ENCODE assay signal across 8 cellular contexts in the genomic region with DNA sequence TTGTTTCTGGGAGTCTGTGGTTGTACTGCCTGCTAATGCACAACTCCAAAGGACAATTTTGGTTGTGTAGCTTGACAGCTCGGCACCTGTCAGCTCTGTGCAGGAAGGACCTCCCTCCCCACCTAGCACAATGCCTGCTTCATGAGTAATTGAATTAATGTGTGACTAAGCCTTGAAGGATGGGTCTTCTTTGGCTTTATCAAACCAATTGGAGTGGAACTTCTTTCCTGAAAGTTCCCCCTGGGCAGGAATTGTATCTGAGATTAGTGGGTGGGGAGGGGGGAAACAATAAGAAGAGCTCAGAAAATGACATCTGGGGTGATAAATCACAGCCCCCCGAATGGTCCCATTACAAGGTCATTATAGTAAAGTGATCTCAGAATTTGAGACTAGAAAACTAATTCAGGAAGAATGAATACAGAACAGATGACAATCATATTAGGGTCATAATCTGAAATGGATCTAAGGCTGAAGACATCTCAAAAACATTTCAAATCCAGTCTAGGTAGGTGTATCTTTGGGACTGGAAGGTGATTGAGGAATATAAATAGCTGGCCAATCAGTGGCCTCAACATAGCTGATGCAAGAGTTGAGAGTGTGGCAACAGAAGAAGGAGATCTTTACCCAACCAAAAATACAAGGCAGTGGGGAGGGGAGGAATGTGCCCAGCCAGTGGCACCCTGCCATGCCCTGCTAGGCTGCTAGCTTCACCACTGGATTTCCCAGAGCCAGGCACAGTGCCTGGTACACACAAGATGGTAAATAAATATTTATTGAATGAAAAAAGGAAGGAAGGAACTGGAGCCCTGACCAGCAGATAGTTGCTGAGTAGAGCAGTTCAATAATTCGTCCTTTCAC. TPM values are rescaled to one million over a fixed set of nuclear protein-coding genes. Genes with fewer than 3 reads are reported as not detected.
DNase-seq lines count a peak whose midpoint lies in the region; ATAC-seq, FAIRE-seq and TF ChIP-seq lines count a peak whose summit lies in the region.

No MANE protein-coding gene starts in this region.

- peak in 1 of 3 donors; percentile 48 for DNase-seq in CD4-positive, CD25-positive, alpha-beta regulatory T cell
- DNase-seq in H4 (ENCODE audit: low spot score) = peak; percentile 87
- DNase-seq in PC-9 = peak; percentile 66 to 87
- DNase-seq in brain microvascular endothelial cell = no peak
- peak; percentile 83 for DNase-seq in kidney
- peak in 11 of 49 donors; percentile 4 to 65 (median 12) for DNase-seq in substantia nigra (lab: John Stamatoyannopoulos, UW)

- no peak for ATAC-seq in CD4-positive, CD25-positive, alpha-beta regulatory T cell (ENCODE audit: low read depth in 2 of 2)
- ATAC-seq in GM21360 (IDR thresholded peaks at IDR 0.05; ENCODE audit: unreplicated experiment) (no peak), HG03565 (IDR thresholded peaks at IDR 0.05; ENCODE audit: unreplicated experiment) (no peak)

- in situ Hi-C loops in brain microvascular endothelial cell (cut with HindIII; ENCODE audit: low pct_ligation_motif_present, low sequenced_read_pairs) = no loop called here

- peak overlapping the region; percentile 86 for H3K4me3 ChIP-seq in CD4-positive, CD25-positive, alpha-beta regulatory T cell (ENCODE audit: low read depth, low read length)
- H3K4me3 ChIP-seq in PC-9 (peak overlapping the region; percentile 49; the same call in 1 of the 2 replicates), brain microvascular endothelial cell (ENCODE audit: low read depth, low read length) (no peak overlapping the region), kidney (ENCODE audit: low read length in 2 of 2) (peak overlapping the region; percentile 40 to 63)

- no peaks in the 10 kb centered on the region for H3K36me3 ChIP-seq in CD4-positive, CD25-positive, alpha-beta regulatory T cell (ENCODE audit: control insufficient read depth, insufficient read depth, low read length)
- no peaks in the 10 kb centered on the region for H3K36me3 ChIP-seq in PC-9 (ENCODE audit: low read depth)
- no peaks in the 10 kb centered on the region for H3K36me3 ChIP-seq in brain microvascular endothelial cell (replicated peaks)
- no peaks in the 10 kb centered on the region for H3K36me3 ChIP-seq in kidney (ENCODE audit: control insufficient read depth in 1 of 2, insufficient read depth in 2 of 2, low read length in 2 of 2)

- H3K4me3 Mint-ChIP-seq in CD4-positive, CD25-positive, alpha-beta regulatory T cell = peak overlapping the region; percentile 87 to 96 (median 90)

- CTCF ChIA-PET in PC-9 (lab: Charles Lee) = interaction anchor here (0.5 to 1.7 kb wide), 12 partner anchors 10 to 268 kb away, joined by 3 to 13 read pairs (median 6); a partner anchor contains a TSS

- peaks cover 4% of the 10 kb centered on the region for H3K27me3 Mint-ChIP-seq in CD4-positive, CD25-positive, alpha-beta regulatory T cell

- no peaks in the 10 kb centered on the region for H4K20me1 ChIP-seq in PC-9 (ENCODE audit: insufficient read depth)

- peak overlapping the region; percentile 98 for H3K27ac ChIP-seq in CD4-positive, CD25-positive, alpha-beta regulatory T cell (ENCODE audit: insufficient read depth, low read length, poor library complexity, severe bottlenecking)
- H3K27ac ChIP-seq in PC-9 (peak overlapping the region; percentile 100), brain microvascular endothelial cell (peak overlapping the region; percentile 47), kidney (ENCODE audit: low read depth in 2 of 2, low read length in 2 of 2) (peak overlapping the region; percentile 71 to 82), substantia nigra (ENCODE audit: low read depth, low read length, poor library complexity, severe bottlenecking) (peak overlapping the region; percentile 81)

- peak overlapping the region; percentile 93 for H3K4me2 ChIP-seq in PC-9

- POLR2A ChIA-PET in PC-9 (lab: Charles Lee; ENCODE audit: unreplicated experiment) = interaction anchor here (0.5 to 1.9 kb wide), 10 partner anchors 53 to 400 kb away, joined by 3 to 14 read pairs (median 6); a partner anchor contains a TSS

- H3K4me1 ChIP-seq in CD4-positive, CD25-positive, alpha-beta regulatory T cell (ENCODE audit: control insufficient read depth, insufficient read depth, low read length, poor library complexity, severe bottlenecking) = peaks cover 45% of the 10 kb centered on the region
- peaks cover 31% of the 10 kb centered on the region for H3K4me1 ChIP-seq in PC-9 (replicated peaks; ENCODE audit: insufficient read depth)
- peaks cover 19 to 23% of the 10 kb centered on the region in 2 donors for H3K4me1 ChIP-seq in kidney (ENCODE audit: control insufficient read depth in 1 of 2, insufficient read depth in 1 of 2, low read depth in 1 of 2, low read length in 2 of 2)

- peak overlapping the region; percentile 21 to 97 (median 91) for H3K27ac Mint-ChIP-seq in CD4-positive, CD25-positive, alpha-beta regulatory T cell

- H3K9me2 ChIP-seq in PC-9 (ENCODE audit: insufficient read depth) = no peaks in the 10 kb centered on the region

- no peaks in the 10 kb centered on the region for H3K9me3 Mint-ChIP-seq in CD4-positive, CD25-positive, alpha-beta regulatory T cell

- H3K9me3 ChIP-seq in CD4-positive, CD25-positive, alpha-beta regulatory T cell (ENCODE audit: control insufficient read depth in 2 of 2, low read length in 2 of 2) = no peaks in the 10 kb centered on the region
- H3K9me3 ChIP-seq in PC-9 (ENCODE audit: insufficient read depth, low read depth) (no peaks in the 10 kb centered on the region), kidney (ENCODE audit: control insufficient read depth in 1 of 2, low read length in 2 of 2) (no peaks in the 10 kb centered on the region)

- H3K79me2 ChIP-seq in PC-9 (ENCODE audit: low read depth) = 0 out of 2 replicates have a peak, but pooled peaks cover 3% of the 10 kb centered on the region

- intact Hi-C loops in PC-9 (cut with micrococcal nuclease; ENCODE audit: unreplicated experiment) (loop anchor here (1.0 to 5.0 kb wide), 6 partner anchors 80 to 628 kb away; a partner anchor contains a TSS), kidney (cut with DNase I) (no loop called here)

- no peaks in the 10 kb centered on the region for H3K27me3 ChIP-seq in CD4-positive, CD25-positive, alpha-beta regulatory T cell (ENCODE audit: control insufficient read depth, insufficient read depth, low read length)
- H3K27me3 ChIP-seq in PC-9 (ENCODE audit: insufficient read depth, low read depth) = no peaks in the 10 kb centered on the region
- no peaks in the 10 kb centered on the region for H3K27me3 ChIP-seq in brain microvascular endothelial cell (replicated peaks)

- peaks cover 20 to 45% (median 33%) of the 10 kb centered on the region in 4 donors for H3K4me1 Mint-ChIP-seq in CD4-positive, CD25-positive, alpha-beta regulatory T cell

- no peak for FAIRE-seq in kidney (lab: Jason Lieb, UNC)

- no peak overlapping the region for H3K9ac ChIP-seq in kidney (ENCODE audit: low read length in 2 of 2)

- BruUV-seq in PC-9 (replicated peaks; lab: Mats Ljungman, UMichigan) = TSS peak; percentile 10

- no peak for TF ChIP-seq CTCF in PC-9 (conservative IDR thresholded peaks at IDR 0.05)
- TF ChIP-seq CTCF in brain microvascular endothelial cell (IDR thresholded peaks at IDR 0.05; ENCODE audit: low read depth, low read length, missing control alignments) = no peak
- no peak for TF ChIP-seq CTCF in kidney (IDR thresholded peaks at IDR 0.05; ENCODE audit: borderline replicate concordance, extremely low read depth, insufficient read depth)

- H2AFZ ChIP-seq in PC-9 = no peak overlapping the region

- H3F3A ChIP-seq in PC-9 (ENCODE audit: insufficient read depth, low read depth) = peaks cover 41% of the 10 kb centered on the region

- no peaks in the 10 kb centered on the region for H3K36me3 Mint-ChIP-seq in CD4-positive, CD25-positive, alpha-beta regulatory T cell

RNA-seq across cellular contexts. Expression of a gene that starts 10.1 kb away (rescaled TPM):
- total RNA-seq in CD4-positive, CD25-positive, alpha-beta regulatory T cell = 13.9 TPM
- 1 to 10 TPM; 5.0 to 8.9 (median 6.9) TPM for polyA plus RNA-seq in CD4-positive, CD25-positive, alpha-beta regulatory T cell
- 11.8 and 13.6 TPM in 2 replicates for total RNA-seq in H4 (2014; rRNA removed; shearing (Covaris generic))
- 10.3 and 12.2 TPM in 2 replicates for total RNA-seq in PC-9 (2021)
- 19.4 TPM for total RNA-seq in kidney
- 22.7 TPM for polyA plus RNA-seq in kidney (ENCODE audit: insufficient read depth, low read depth, low replicate concordance)

RNA-seq across cellular contexts. Expression of a gene that starts 13.3 kb away (rescaled TPM):
- total RNA-seq in CD4-positive, CD25-positive, alpha-beta regulatory T cell = 96.6 TPM
- polyA plus RNA-seq in CD4-positive, CD25-positive, alpha-beta regulatory T cell = 100 to 1,000 TPM; 467 to 676 (median 604) TPM
- 297 and 318 TPM in 2 replicates for total RNA-seq in H4 (2014; rRNA removed; shearing (Covaris generic))
- total RNA-seq in PC-9 (2021) (125 and 146 TPM in 2 replicates), kidney (172 TPM)
- polyA plus RNA-seq in kidney (ENCODE audit: insufficient read depth, low read depth, low replicate concordance) = 906 TPM

RNA-seq across cellular contexts. Expression of a gene that starts 16.4 kb away (rescaled TPM):
- 75.3 TPM for total RNA-seq in CD4-positive, CD25-positive, alpha-beta regulatory T cell
- 100 to 1,000 TPM; 152 to 181 (median 157) TPM for polyA plus RNA-seq in CD4-positive, CD25-positive, alpha-beta regulatory T cell
- total RNA-seq in H4 (2014; rRNA removed; shearing (Covaris generic)) = 118 and 119 TPM in 2 replicates
- total RNA-seq in PC-9 (2021) (48.4 and 61.4 TPM in 2 replicates), kidney (71.7 TPM)
- 110 TPM for polyA plus RNA-seq in kidney (ENCODE audit: insufficient read depth, low read depth, low replicate concordance)

Comparison
In these comparisons a context has a peak if more than half of its experiments do, and no peak if none do; other contexts are left out.
1. H3K27ac ChIP-seq: peak in every context shown above with its lines; median percentile 100 in PC-9; 98 in CD4-positive, CD25-positive, alpha-beta regulatory T cell; 81 in substantia nigra; 76 in kidney; 47 in brain microvascular endothelial cell.